ENCODE assay signal across 1 cellular context in genomic region chr16:89505204-89506112, GRCh38.
TF ChIP-seq lines count a peak whose summit lies in the region.

No MANE protein-coding gene starts in this region.

TF ChIP-seq in HepG2, 621 proteins besides CTCF, POLR2A, EP300 and RAD21 (continued from another document and continues in another):
- TF ChIP-seq MYC (CRISPR knock-in tag; IDR thresholded peaks at IDR 0.05; ENCODE audit: borderline replicate concordance) (peak; percentile 82; the same call in 1 of the 2 replicates), MAZ (IDR thresholded peaks at IDR 0.05; ENCODE audit: borderline replicate concordance, low read depth, low read length) (peak; percentile 87), MAZ (CRISPR knock-in tag; IDR thresholded peaks at IDR 0.05; ENCODE audit: low read depth) (peak; percentile 91), ZNF710 (CRISPR knock-in tag; IDR thresholded peaks at IDR 0.05; ENCODE audit: borderline replicate concordance) (peak; percentile 84; the same call in 1 of the 2 replicates), ZNF530 (CRISPR knock-in tag; IDR thresholded peaks at IDR 0.05; ENCODE audit: low read depth) (no peak), ZNF609 (CRISPR knock-in tag; IDR thresholded peaks at IDR 0.05; ENCODE audit: borderline replicate concordance) (peak; percentile 86), FOXP4 (CRISPR knock-in tag; IDR thresholded peaks at IDR 0.05) (peak; percentile 95), CCAR2 (optimal IDR thresholded peaks at IDR 0.05; ENCODE audit: low read depth, low read length) (no peak), CEBPB (IDR thresholded peaks at IDR 0.05; ENCODE audit: borderline replicate concordance, low read depth, low read length) (no peak), LCORL (IDR thresholded peaks at IDR 0.05) (peak; percentile 36; the same call in 1 of the 2 replicates), LCORL (CRISPR knock-in tag; IDR thresholded peaks at IDR 0.05) (peak; percentile 96), ZNF343 (CRISPR knock-in tag; IDR thresholded peaks at IDR 0.05) (peak; percentile 96; the same call in 1 of the 2 replicates), CREM (IDR thresholded peaks at IDR 0.05) (peak; percentile 94), CREM (CRISPR knock-in tag; IDR thresholded peaks at IDR 0.05) (no peak), ZBTB39 (CRISPR knock-in tag; IDR thresholded peaks at IDR 0.05) (no peak; the same call in 1 of the 2 replicates), STAT6 (CRISPR knock-in tag; IDR thresholded peaks at IDR 0.05; ENCODE audit: borderline replicate concordance) (peak; percentile 96), ZNF207 (IDR thresholded peaks at IDR 0.05; ENCODE audit: borderline replicate concordance) (no peak), ZNF446 (CRISPR knock-in tag; IDR thresholded peaks at IDR 0.05) (0 out of 2 replicates have a peak, but pooled peaks have one; percentile 33), ZNF724P (CRISPR knock-in tag; IDR thresholded peaks at IDR 0.05; ENCODE audit: borderline replicate concordance) (peak; percentile 97; the same call in 1 of the 2 replicates), RFX5 (IDR thresholded peaks at IDR 0.05; ENCODE audit: low read depth, low read length) (peak; percentile 36; the same call in 1 of the 2 replicates), ZNF234 (CRISPR knock-in tag; conservative IDR thresholded peaks at IDR 0.05) (no peak), DPF2 (CRISPR knock-in tag; IDR thresholded peaks at IDR 0.05; ENCODE audit: borderline replicate concordance, low read depth) (peak; percentile 87), ZNF646 (CRISPR knock-in tag; IDR thresholded peaks at IDR 0.05) (peak; percentile 78), ZNF570 (CRISPR knock-in tag; IDR thresholded peaks at IDR 0.05; ENCODE audit: borderline replicate concordance) (no peak; the same call in none of the 2 replicates), ZNF280B (CRISPR knock-in tag; IDR thresholded peaks at IDR 0.05; ENCODE audit: borderline replicate concordance) (peak; percentile 89; the same call in 1 of the 2 replicates), YEATS2 (CRISPR knock-in tag; IDR thresholded peaks at IDR 0.05; ENCODE audit: borderline replicate concordance) (peak; percentile 86; the same call in 1 of the 2 replicates), RBFOX2 (IDR thresholded peaks at IDR 0.05; ENCODE audit: low read depth, low read length) (peak; percentile 65), NR0B2 (CRISPR knock-in tag; IDR thresholded peaks at IDR 0.05) (peak; percentile 60; the same call in 1 of the 2 replicates), MBNL3 (CRISPR knock-in tag; conservative IDR thresholded peaks at IDR 0.05) (no peak), ELF1 (CRISPR knock-in tag; IDR thresholded peaks at IDR 0.05) (peak; percentile 97), MATR3 (CRISPR knock-in tag; IDR thresholded peaks at IDR 0.05) (no peak), HIVEP1 (CRISPR knock-in tag; IDR thresholded peaks at IDR 0.05) (peak; percentile 95), DRAP1 (CRISPR knock-in tag; IDR thresholded peaks at IDR 0.05) (peak; percentile 96)
